8 cellular contexts compared by ENCODE assay signal in the genomic region with DNA sequence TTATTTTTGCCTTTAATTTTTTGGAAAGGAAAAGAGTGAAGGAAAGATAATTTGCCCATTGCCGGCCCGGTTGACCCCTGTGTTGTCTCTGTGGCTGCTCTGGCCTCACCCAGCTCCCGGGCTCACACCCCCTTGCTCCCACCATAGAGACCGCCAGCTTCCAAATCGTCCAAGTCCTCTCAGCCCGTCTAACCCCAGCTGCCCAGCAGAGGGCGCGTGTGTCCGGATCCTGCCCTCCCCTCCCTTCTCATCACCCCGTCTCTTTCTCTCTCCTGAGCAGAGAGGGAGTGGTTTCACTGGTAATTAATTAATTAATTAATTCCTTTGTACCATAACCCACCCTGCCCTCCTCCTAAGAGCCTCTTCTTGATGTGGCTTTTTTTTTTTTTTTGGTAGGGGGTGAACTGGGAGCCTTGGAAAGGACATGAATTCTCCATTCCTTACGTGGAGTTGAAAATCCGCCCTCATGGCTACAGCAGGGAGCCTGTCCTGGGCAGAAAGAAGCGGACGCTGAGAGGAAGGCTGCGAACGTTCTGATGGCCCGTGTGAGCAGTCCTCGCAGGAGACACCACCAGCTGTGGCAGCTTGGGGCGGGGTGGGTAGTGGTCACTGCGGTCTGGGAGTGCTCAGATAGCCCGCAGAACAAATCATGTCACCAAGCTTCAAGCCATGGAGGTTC. TPM values are rescaled to one million over a fixed set of nuclear protein-coding genes. Genes with fewer than 3 reads are reported as not detected.
A peak's percentile ranks its signal among the peaks of the same experiment; 100 is the strongest.
DNase-seq lines count a peak whose midpoint lies in the region; ATAC-seq and TF ChIP-seq lines count a peak whose summit lies in the region.

No MANE protein-coding gene starts in this region.

- H3K23ac ChIP-seq in mesenchymal stem cell (ENCODE audit: low read length in 2 of 2) = no peak overlapping the region

- peaks cover 27% of the 10 kb centered on the region for H3K27me3 Mint-ChIP-seq in activated CD4-positive, alpha-beta memory T cell treated with anti-CD3 and anti-CD28 coated beads, Interleukin-2, amount 10 ng/mL, durations not matched to agents 7 days and 5 days

- peak overlapping the region; percentile 32 for H3K4me2 ChIP-seq in mesenchymal stem cell (ENCODE audit: low read length, poor library complexity, severe bottlenecking)

- no peak overlapping the region for H2AK5ac ChIP-seq in mesenchymal stem cell (ENCODE audit: low read length, severe bottlenecking)

- peaks cover 7% of the 10 kb centered on the region for H3K4me1 Mint-ChIP-seq in activated CD4-positive, alpha-beta memory T cell treated with anti-CD3 and anti-CD28 coated beads, Interleukin-2, amount 10 ng/mL, durations not matched to agents 7 days and 5 days

- H3K4ac ChIP-seq in mesenchymal stem cell (ENCODE audit: low read depth in 1 of 2, low read length in 2 of 2) = no peak overlapping the region

- no peak overlapping the region for H3K27ac ChIP-seq in effector memory CD4-positive, alpha-beta T cell (ENCODE audit: insufficient read depth, low read length, poor library complexity, severe bottlenecking)
- no peak overlapping the region for H3K27ac ChIP-seq in mesenchymal stem cell (ENCODE audit: low read length, poor library complexity, severe bottlenecking)

- no peaks in the 10 kb centered on the region for H3K9me3 ChIP-seq in effector memory CD4-positive, alpha-beta T cell (ENCODE audit: control insufficient read depth, low read length)
- H3K9me3 ChIP-seq in mesenchymal stem cell (ENCODE audit: control insufficient read depth, low read length) = no peaks in the 10 kb centered on the region

- no peak for DNase-seq in GM12864 (ENCODE audit: low read depth)
- DNase-seq in NCI-H82 treated with DMSO at 0.1 percent for 48 hours (lab: John Stamatoyannopoulos, UW; ENCODE audit: unreplicated experiment) = peak; percentile 79
- DNase-seq in activated CD4-positive, alpha-beta memory T cell treated with anti-CD3 and anti-CD28 coated beads, Interleukin-2, amount 10 ng/mL, durations not matched to agents 7 days and 5 days = peak; percentile 70
- DNase-seq in effector memory CD4-positive, alpha-beta T cell = peak; percentile 24 to 38 (median 26)
- peak; percentile 64 for DNase-seq in mesenchymal stem cell
- DNase-seq in stimulated activated CD8-positive, alpha-beta memory T cell treated with anti-CD3 and anti-CD28 coated beads, Interleukin-4, amount 100 ng/mL, for 24 hours (ENCODE audit: low read depth) = peak; percentile 52

- no peaks in the 10 kb centered on the region for H3K79me1 ChIP-seq in mesenchymal stem cell (replicated peaks; ENCODE audit: low read length, poor library complexity, severe bottlenecking)

- H3K9me3 Mint-ChIP-seq in activated CD4-positive, alpha-beta memory T cell treated with anti-CD3 and anti-CD28 coated beads, Interleukin-2, amount 10 ng/mL, durations not matched to agents 7 days and 5 days = no peaks in the 10 kb centered on the region

- ATAC-seq in HG03135 (IDR thresholded peaks at IDR 0.05; ENCODE audit: unreplicated experiment) = peak; percentile 45
- no peak for ATAC-seq in GM19328 (IDR thresholded peaks at IDR 0.05; ENCODE audit: unreplicated experiment)

- peak overlapping the region; percentile 62 for H3K9ac ChIP-seq in mesenchymal stem cell (ENCODE audit: low read length)

- no peak overlapping the region for H2BK15ac ChIP-seq in mesenchymal stem cell (ENCODE audit: low read depth, poor library complexity, severe bottlenecking)

- no peak overlapping the region for H3K18ac ChIP-seq in mesenchymal stem cell (ENCODE audit: low read depth in 1 of 2, low read length in 2 of 2)

- no peak overlapping the region for H4K91ac ChIP-seq in mesenchymal stem cell (ENCODE audit: low read length)

- POLR2A ChIA-PET in activated CD4-positive, alpha-beta memory T cell treated with anti-CD3 and anti-CD28 coated beads, Interleukin-2, amount 10 ng/mL, durations not matched to agents 7 days and 5 days (lab: Charles Lee) = interaction anchor here (1.0 kb wide), 1 partner anchor 948 kb away, joined by 3 read pairs; no protein-coding TSS in a partner anchor

- H3K4me3 ChIP-seq in GM12864 (ENCODE audit: low read depth, low read length) = no peak overlapping the region
- H3K4me3 ChIP-seq in effector memory CD4-positive, alpha-beta T cell (ENCODE audit: insufficient read depth, low read depth, low read length, poor library complexity, severe bottlenecking) = no peak overlapping the region
- peak overlapping the region in 1 of 2 experiments; percentile 56 for H3K4me3 ChIP-seq in mesenchymal stem cell (ENCODE audit: insufficient read depth in 1 of 2, low read depth in 1 of 2, low read length in 2 of 2)

- CTCF ChIA-PET in activated CD4-positive, alpha-beta memory T cell treated with anti-CD3 and anti-CD28 coated beads, Interleukin-2, amount 10 ng/mL, durations not matched to agents 7 days and 5 days (lab: Charles Lee) = interaction anchor here (0.6 to 7.3 kb wide), 38 partner anchors 9 to 333 kb away, joined by 3 to 79 read pairs (median 4); no protein-coding TSS in a partner anchor

- H2BK12ac ChIP-seq in mesenchymal stem cell (ENCODE audit: low read length in 2 of 2) = no peak overlapping the region

- H3K36me3 Mint-ChIP-seq in activated CD4-positive, alpha-beta memory T cell treated with anti-CD3 and anti-CD28 coated beads, Interleukin-2, amount 10 ng/mL, durations not matched to agents 7 days and 5 days (ENCODE audit: low read depth) = no peaks in the 10 kb centered on the region

- no peak overlapping the region for H3K14ac ChIP-seq in mesenchymal stem cell (ENCODE audit: low read length in 2 of 2)

- no peak overlapping the region for H3K4me3 Mint-ChIP-seq in activated CD4-positive, alpha-beta memory T cell treated with anti-CD3 and anti-CD28 coated beads, Interleukin-2, amount 10 ng/mL, durations not matched to agents 7 days and 5 days

- no peak overlapping the region for H4K8ac ChIP-seq in mesenchymal stem cell (ENCODE audit: low read length)

- H2BK5ac ChIP-seq in mesenchymal stem cell (ENCODE audit: low read depth, low read length, poor library complexity, severe bottlenecking) = no peak overlapping the region

- no peak overlapping the region for H2BK120ac ChIP-seq in mesenchymal stem cell (ENCODE audit: low read depth, low read length)

- no peaks in the 10 kb centered on the region for H3K36me3 ChIP-seq in effector memory CD4-positive, alpha-beta T cell (ENCODE audit: control insufficient read depth, insufficient read depth, low read length)
- no peaks in the 10 kb centered on the region for H3K36me3 ChIP-seq in mesenchymal stem cell (ENCODE audit: control insufficient read depth in 1 of 2, insufficient read depth in 2 of 2, low read depth in 1 of 2, low read length in 2 of 2)

- H3K27me3 ChIP-seq in effector memory CD4-positive, alpha-beta T cell (replicated peaks; ENCODE audit: control insufficient read depth, insufficient read depth, low read length, poor library complexity, severe bottlenecking) = peaks cover 7% of the 10 kb centered on the region
- H3K27me3 ChIP-seq in mesenchymal stem cell (ENCODE audit: control insufficient read depth in 1 of 2, insufficient read depth in 1 of 2, low read length in 2 of 2) = peaks cover 5 to 29% of the 10 kb centered on the region in 2 experiments

- H2AFZ ChIP-seq in mesenchymal stem cell (ENCODE audit: low read depth, low read length) = no peak overlapping the region

- peaks cover 1% of the 10 kb centered on the region for H3K4me1 ChIP-seq in effector memory CD4-positive, alpha-beta T cell (ENCODE audit: control insufficient read depth, insufficient read depth, low read length, poor library complexity, severe bottlenecking)
- H3K4me1 ChIP-seq in mesenchymal stem cell (ENCODE audit: control insufficient read depth, insufficient read depth, low read depth, low read length) = peaks cover 1% of the 10 kb centered on the region

- WGBS in mesenchymal stem cell = 36% methylated on average over 16 of the region's 21 CpGs

- peak; percentile 93 for TF ChIP-seq CTCF in GM12864 (IDR thresholded peaks at IDR 0.05; ENCODE audit: low read depth, low read length, missing control alignments)

- H3K27ac Mint-ChIP-seq in activated CD4-positive, alpha-beta memory T cell treated with anti-CD3 and anti-CD28 coated beads, Interleukin-2, amount 10 ng/mL, durations not matched to agents 7 days and 5 days = no peak overlapping the region

RNA-seq across cellular contexts. Expression of a gene that starts 45.9 kb away (rescaled TPM):
- total RNA-seq in activated CD4-positive, alpha-beta memory T cell treated with anti-CD3 and anti-CD28 coated beads, Interleukin-2, amount 10 ng/mL, durations not matched to agents 7 days and 5 days = 10 to 100 TPM; 79.4 to 80.2 TPM
- polyA plus RNA-seq in mesenchymal stem cell (2013, experiment 1 of 2) = 2.7 TPM
- 2.7 TPM for polyA plus RNA-seq in mesenchymal stem cell (2013, experiment 2 of 2)
